34 cellular contexts compared by ENCODE assay signal in the genomic region with DNA sequence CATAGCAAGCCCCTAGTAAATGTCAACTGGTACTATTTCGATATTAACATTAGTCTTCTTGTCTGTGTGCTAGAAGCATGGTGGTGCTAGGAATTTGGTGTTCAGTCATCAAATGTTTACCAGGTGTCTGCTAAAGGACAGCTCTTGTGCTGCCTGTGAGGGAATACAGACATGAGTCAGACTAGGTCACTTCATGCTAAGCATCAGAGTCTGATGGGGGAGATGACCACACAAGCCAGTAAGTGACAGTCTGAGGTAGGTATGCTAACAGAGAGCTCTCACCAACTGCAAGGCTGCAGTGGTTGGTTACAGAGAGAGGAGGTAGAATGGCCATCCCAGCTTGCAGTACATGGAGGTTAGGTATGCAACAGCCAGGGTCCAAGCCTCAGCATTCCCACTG.
"Had no signal": no experiment of that assay in that cellular context is flagged by ENCODE, and none has a peak within 500 bp of the region (broad histone marks: within the 10 kb centered on the region; RNA-seq: fewer than 3 reads in every experiment).

No MANE protein-coding gene starts in this region.

- DNase-seq: activated B cell treated with CpG ODN at 0.5 μM for 24 hours; activated CD4-positive, alpha-beta memory T cell treated with anti-CD3 and anti-CD28 coated beads for 36 hours; activated CD4-positive, alpha-beta T cell treated with anti-CD3 and anti-CD28 coated beads for 4 hours; activated CD4-positive, alpha-beta T cell treated with anti-CD3 and anti-CD28 coated beads, Interleukin-2, amount 50 U/mL, for 1 hour; activated CD4-positive, CD25-positive, alpha-beta regulatory T cell treated with anti-CD3 and anti-CD28 coated beads, Interleukin-2, amount 50 U/mL, for 72 hours; activated CD8-positive, alpha-beta memory T cell treated with anti-CD3 and anti-CD28 coated beads, Interleukin-2, amount 50 U/mL, for 4 hours; activated gamma-delta T cell treated with Interleukin-2 at 50 U/mL for 16 hours; activated naive CD4-positive, alpha-beta T cell treated with anti-CD3 and anti-CD28 coated beads for 36 hours; activated T-cell treated with anti-CD3 and anti-CD28 coated beads for 4 hours; activated T-cell treated with anti-CD3 and anti-CD28 coated beads, Interleukin-2, amount 50 U/mL, for 4 hours; adrenal gland; body of pancreas; caudate nucleus; cerebellar nuclear complex; NCI-H1105; NCI-H1436; NCI-H1694; NCI-H1930; NCI-H2081 treated with DMSO at 0.1 percent for 48 hours; NCI-H345; NCI-H510A; NCI-H526; NCI-H748 treated with DMSO at 0.1 percent for 48 hours; NK-92 treated with Interleukin-12 subunit alpha and Interleukin-12 subunit beta, amount 100 ng/mL, for 24 hours; PC-3; Peyer's patch; RPMI8226; SHP77 treated with DMSO at 0.1 percent for 48 hours; SK-N-SH had no signal

- ATAC-seq: activated naive CD4-positive, alpha-beta T cell treated with anti-CD3 and anti-CD28 coated beads, Interleukin-2, amount 50 U/mL, for 72 hours; activated T-cell treated with anti-CD3 and anti-CD28 coated beads, Interleukin-2, amount 50 U/mL, for 4 hours; body of pancreas; PC-3 had no signal

- H3K9me3 ChIP-seq: adrenal gland, body of pancreas, breast epithelium, Peyer's patch, SJSA1, SK-N-SH had no signal

- H3K27ac Mint-ChIP-seq: activated B cell treated with CpG ODN at 0.5 μM for 24 hours; activated CD4-positive, alpha-beta memory T cell treated with anti-CD3 and anti-CD28 coated beads for 36 hours; activated naive CD4-positive, alpha-beta T cell treated with anti-CD3 and anti-CD28 coated beads for 36 hours; activated naive CD4-positive, alpha-beta T cell treated with anti-CD3 and anti-CD28 coated beads, Interleukin-2, amount 50 U/mL, for 72 hours; activated T-helper 1 cell treated with anti-CD3 and anti-CD28 coated beads, Interleukin-12 subunit alpha, Interleukin-12 subunit beta, Interleukin-2, Interleukin-4 antibody, amounts not matched to agents 30 ng/mL and 10 ng/mL and 1 ng/mL, durations not matched to agents 14 hours and 24 hours and 36 hours; T-helper 1 cell treated with Interleukin-12 subunit alpha and Interleukin-12 subunit beta and Interleukin-4 antibody, amounts not matched to agents 30 μg/mL and 1 μg/mL, for 36 hours had no signal

- H3K4me1 Mint-ChIP-seq: activated B cell treated with CpG ODN at 0.5 μM for 24 hours had no signal

- H3K36me3 Mint-ChIP-seq: activated CD4-positive, alpha-beta memory T cell treated with anti-CD3 and anti-CD28 coated beads for 36 hours; activated naive CD4-positive, alpha-beta T cell treated with anti-CD3 and anti-CD28 coated beads, Interleukin-2, amount 50 U/mL, for 72 hours had no signal

- H3K4me3 Mint-ChIP-seq: activated B cell treated with CpG ODN at 0.5 μM for 24 hours; activated CD4-positive, alpha-beta memory T cell treated with anti-CD3 and anti-CD28 coated beads for 36 hours; activated naive CD4-positive, alpha-beta T cell treated with anti-CD3 and anti-CD28 coated beads for 36 hours; activated T-cell treated with anti-CD3 and anti-CD28 coated beads, Interleukin-2, amount 50 U/mL, for 4 hours; activated T-helper 1 cell treated with anti-CD3 and anti-CD28 coated beads, Interleukin-12 subunit alpha, Interleukin-12 subunit beta, Interleukin-2, Interleukin-4 antibody, amounts not matched to agents 30 ng/mL and 10 ng/mL and 1 ng/mL, durations not matched to agents 14 hours and 24 hours and 36 hours; T-helper 1 cell treated with Interleukin-12 subunit alpha and Interleukin-12 subunit beta and Interleukin-4 antibody, amounts not matched to agents 30 μg/mL and 1 μg/mL, for 36 hours had no signal
